9 cellular contexts compared by ENCODE assay signal in the genomic region with DNA sequence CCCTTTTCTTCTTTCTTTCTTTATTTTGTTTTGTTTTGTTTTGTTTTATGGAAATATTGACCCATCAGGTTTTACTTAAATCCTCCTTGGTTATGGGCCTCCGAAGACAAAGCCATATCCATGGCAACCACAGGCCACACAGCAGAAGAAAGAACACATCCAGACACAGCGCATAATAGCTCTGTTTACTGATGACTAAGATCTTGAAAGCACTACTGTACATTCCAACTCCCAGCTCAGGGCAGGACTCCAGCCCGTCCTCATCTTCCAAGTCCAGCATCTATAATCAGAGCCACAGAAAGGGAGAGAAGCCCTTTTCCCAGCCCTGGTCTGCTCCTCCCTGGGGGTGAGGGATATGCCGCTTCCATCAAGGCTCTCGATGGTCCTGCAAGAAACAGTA.
DNase-seq lines count a peak whose midpoint lies in the region; ATAC-seq and TF ChIP-seq lines count a peak whose summit lies in the region.
"Had no signal": no experiment of that assay in that cellular context is flagged by ENCODE, and none has a peak within 500 bp of the region (broad histone marks: within the 10 kb centered on the region; RNA-seq: fewer than 3 reads in every experiment).

No MANE protein-coding gene starts in this region.

- peaks cover 40% of the 10 kb centered on the region for H3K4me1 Mint-ChIP-seq in osteocyte (ENCODE audit: unreplicated experiment)
- no peaks in the 10 kb centered on the region for H3K4me1 Mint-ChIP-seq in activated T-helper 2 cell treated with anti-CD3 and anti-CD28 coated beads, Interferon-gamma antibody, Interleukin-2, Interleukin-4, amounts not matched to agents 10 μg/mL and 5 μg/mL and 100 μg/mL, durations not matched to agents 14 hours and 24 hours and 36 hours (ENCODE audit: low read depth)

- no peaks in the 10 kb centered on the region; the same call in 1 of the 2 replicates for H3F3A ChIP-seq in PC-9 (ENCODE audit: insufficient read depth, low read depth)

- no peaks in the 10 kb centered on the region for H3K36me3 Mint-ChIP-seq in osteocyte (ENCODE audit: unreplicated experiment)
- H3K36me3 Mint-ChIP-seq in activated T-helper 2 cell treated with anti-CD3 and anti-CD28 coated beads, Interferon-gamma antibody, Interleukin-2, Interleukin-4, amounts not matched to agents 10 μg/mL and 5 μg/mL and 100 μg/mL, durations not matched to agents 14 hours and 24 hours and 36 hours (ENCODE audit: low read depth): no peaks in the 10 kb centered on the region

- H3K27me3 Mint-ChIP-seq in osteocyte (ENCODE audit: unreplicated experiment): no peaks in the 10 kb centered on the region
- peaks cover 13% of the 10 kb centered on the region for H3K27me3 Mint-ChIP-seq in activated T-helper 2 cell treated with anti-CD3 and anti-CD28 coated beads, Interferon-gamma antibody, Interleukin-2, Interleukin-4, amounts not matched to agents 10 μg/mL and 5 μg/mL and 100 μg/mL, durations not matched to agents 14 hours and 24 hours and 36 hours (ENCODE audit: low read depth)

- H3K9me3 Mint-ChIP-seq in osteocyte (ENCODE audit: unreplicated experiment): no peaks in the 10 kb centered on the region
- H3K9me3 Mint-ChIP-seq in activated T-helper 2 cell treated with anti-CD3 and anti-CD28 coated beads, Interferon-gamma antibody, Interleukin-2, Interleukin-4, amounts not matched to agents 10 μg/mL and 5 μg/mL and 100 μg/mL, durations not matched to agents 14 hours and 24 hours and 36 hours: no peaks in the 10 kb centered on the region

- TF ChIP-seq CTCF in PC-9 (conservative IDR thresholded peaks at IDR 0.05) (no peak), fibroblast of the aortic adventitia (IDR thresholded peaks at IDR 0.05; ENCODE audit: insufficient read depth, low read length) (no peak), osteocyte (IDR thresholded peaks at IDR 0.05) (no peak)

- H4K20me1 ChIP-seq in PC-9 (ENCODE audit: insufficient read depth): no peaks in the 10 kb centered on the region

- POLR2A ChIA-PET in PC-9 (lab: Charles Lee; ENCODE audit: unreplicated experiment): interaction anchor here (0.5 to 0.6 kb wide), 2 partner anchors 10 to 71 kb away, joined by 3 to 4 read pairs; no protein-coding TSS in a partner anchor

- H3K4me3 ChIP-seq in PC-9 (no peak overlapping the region), fibroblast of the aortic adventitia (ENCODE audit: low read depth, low read length) (no peak overlapping the region)
- H3K4me3 ChIP-seq: cardiac muscle cell had no signal

- H3K4me1 ChIP-seq in PC-9 (replicated peaks; ENCODE audit: insufficient read depth): peaks cover 12% of the 10 kb centered on the region; the same call in 1 of the 2 replicates

- H3K79me2 ChIP-seq in PC-9 (ENCODE audit: low read depth): no peaks in the 10 kb centered on the region

- no peaks in the 10 kb centered on the region for H3K9me2 ChIP-seq in PC-9 (ENCODE audit: insufficient read depth)

- CTCF ChIA-PET in PC-9 (lab: Charles Lee): no interaction called here

- no TSS peak for BruUV-seq in PC-9 (replicated peaks; lab: Mats Ljungman, UMichigan)

- H2AFZ ChIP-seq in PC-9: no peak overlapping the region

- peak overlapping the region; percentile 95 for H3K27ac Mint-ChIP-seq in osteocyte (ENCODE audit: unreplicated experiment)
- no peak overlapping the region for H3K27ac Mint-ChIP-seq in activated T-helper 2 cell treated with anti-CD3 and anti-CD28 coated beads, Interferon-gamma antibody, Interleukin-2, Interleukin-4, amounts not matched to agents 10 μg/mL and 5 μg/mL and 100 μg/mL, durations not matched to agents 14 hours and 24 hours and 36 hours

- no peaks in the 10 kb centered on the region for H3K36me3 ChIP-seq in PC-9 (ENCODE audit: low read depth)
- H3K36me3 ChIP-seq: cardiac muscle cell had no signal

- H3K4me3 Mint-ChIP-seq in osteocyte (ENCODE audit: unreplicated experiment): no peak overlapping the region
- no peak overlapping the region for H3K4me3 Mint-ChIP-seq in activated T-helper 2 cell treated with anti-CD3 and anti-CD28 coated beads, Interferon-gamma antibody, Interleukin-2, Interleukin-4, amounts not matched to agents 10 μg/mL and 5 μg/mL and 100 μg/mL, durations not matched to agents 14 hours and 24 hours and 36 hours (ENCODE audit: low read depth)

- intact Hi-C loops in PC-9 (cut with micrococcal nuclease; ENCODE audit: unreplicated experiment): no loop called here
- intact Hi-C loops in activated T-helper 2 cell treated with anti-CD3 and anti-CD28 coated beads, Interferon-gamma antibody, Interleukin-2, Interleukin-4, amounts not matched to agents 10 μg/mL and 5 μg/mL and 100 μg/mL, durations not matched to agents 14 hours and 24 hours and 36 hours (cut with micrococcal nuclease): no loop called here

- 0 out of 2 replicates have a peak overlapping the region, but pooled peaks have one; percentile 28 for H3K4me2 ChIP-seq in PC-9

- no peak overlapping the region for H3K27ac ChIP-seq in PC-9
- H3K27ac ChIP-seq: cardiac muscle cell had no signal

- DNase-seq in Ammon's horn (ENCODE audit: low spot score) (peak; percentile 31), PC-9 (peak; percentile 23 to 74), fibroblast of the aortic adventitia (ENCODE audit: low read depth) (peak; percentile 96), osteocyte (ENCODE audit: extremely low spot score, unreplicated experiment) (peak; percentile 86), NCI-H1436 treated with DMSO at 0.1 percent for 48 hours (lab: John Stamatoyannopoulos, UW) (no peak)
- DNase-seq in activated naive CD4-positive, alpha-beta T cell (lab: John Stamatoyannopoulos, UW): no peak
- no peak for DNase-seq in activated T-helper 2 cell treated with anti-CD3 and anti-CD28 coated beads, Interferon-gamma antibody, Interleukin-2, Interleukin-4, amounts not matched to agents 10 μg/mL and 5 μg/mL and 100 μg/mL, durations not matched to agents 14 hours and 24 hours and 36 hours (ENCODE audit: low spot score)

- H3K9me3 ChIP-seq in PC-9 (ENCODE audit: insufficient read depth, low read depth): peaks cover 9% of the 10 kb centered on the region

- no peak for ATAC-seq in GM21825 (IDR thresholded peaks at IDR 0.05; ENCODE audit: unreplicated experiment)

- H3K27me3 ChIP-seq in PC-9 (ENCODE audit: insufficient read depth, low read depth): no peaks in the 10 kb centered on the region
- H3K27me3 ChIP-seq: cardiac muscle cell had no signal

Comparison
In these comparisons a context has a peak if more than half of its experiments do, and no peak if none do; other contexts are left out.
1. DNase-seq: peak in Ammon's horn (single experiment), PC-9 (2 of 2), fibroblast of the aortic adventitia (single experiment) and osteocyte (single experiment); none in NCI-H1436 treated with DMSO at 0.1 percent for 48 hours (single experiment), activated naive CD4-positive, alpha-beta T cell (0 of 4) and activated T-helper 2 cell treated with anti-CD3 and anti-CD28 coated beads, Interferon-gamma antibody, Interleukin-2, Interleukin-4, amounts not matched to agents 10 μg/mL and 5 μg/mL and 100 μg/mL, durations not matched to agents 14 hours and 24 hours and 36 hours (single experiment).